Comparison of ENCODE assay signal across 15 cellular contexts in the genomic region with DNA sequence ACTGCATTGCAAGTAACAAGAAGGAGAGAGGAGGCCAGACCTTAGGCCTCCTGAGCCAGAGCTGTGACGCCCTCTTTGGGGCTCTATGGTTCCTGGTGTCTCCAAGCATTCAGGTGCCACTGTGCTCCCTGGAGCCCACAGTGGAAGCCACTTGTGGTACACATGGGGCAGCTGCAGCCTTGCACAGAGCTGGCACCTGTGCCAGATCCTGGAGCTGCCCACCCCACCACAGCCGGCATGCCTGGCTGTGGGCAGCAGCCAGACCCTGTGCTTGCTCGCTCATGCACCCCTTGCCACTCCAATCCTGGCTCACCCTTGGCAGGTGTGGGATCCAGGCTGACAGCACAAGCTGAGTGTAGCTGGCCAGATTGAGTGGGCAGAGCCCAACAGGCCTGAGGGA.
"Had no signal": no experiment of that assay in that cellular context is flagged by ENCODE, and none has a peak within 500 bp of the region (broad histone marks: within the 10 kb centered on the region; RNA-seq: fewer than 3 reads in every experiment).

No MANE protein-coding gene starts in this region.

- H3K27me3 Mint-ChIP-seq: stimulated activated naive B cell treated with anti-CD40 and anti-IgM and Interleukin-4, amounts not matched to agents 10 μg/mL and 1 μg/mL and 100 μg/mL, for 72 hours had no signal

- DNase-seq: colonic mucosa; dermis blood vessel endothelial cell; foreskin keratinocyte; left colon; mammary epithelial cell; naive thymus-derived CD8-positive, alpha-beta T cell; ovary; right lobe of liver; stimulated activated CD4-positive, alpha-beta T cell treated with anti-CD3 and anti-CD28 coated beads, Interleukin-15, amount 100 ng/mL, for 24 hours; stimulated activated CD4-positive, alpha-beta T cell treated with anti-CD3 and anti-CD28 coated beads, Interleukin-1b, Interleukin-23, amount 100 ng/mL, for 48 hours; stimulated activated CD4-positive, alpha-beta T cell treated with anti-CD3 and anti-CD28 coated beads, Interleukin-4, amount 100 ng/mL, for 24 hours; stimulated activated naive B cell treated with anti-CD40 and anti-IgM and Interleukin-4, amounts not matched to agents 10 μg/mL and 1 μg/mL and 100 μg/mL, for 72 hours had no signal

- H3K4me3 ChIP-seq: colonic mucosa, ovary, prostate gland, right lobe of liver, vagina had no signal

- H3K9me3 Mint-ChIP-seq: stimulated activated naive B cell treated with anti-CD40 and anti-IgM and Interleukin-4, amounts not matched to agents 10 μg/mL and 1 μg/mL and 100 μg/mL, for 72 hours; type B pancreatic cell had no signal

- H3K4me1 Mint-ChIP-seq: naive thymus-derived CD8-positive, alpha-beta T cell; stimulated activated naive B cell treated with anti-CD40 and anti-IgM and Interleukin-4, amounts not matched to agents 10 μg/mL and 1 μg/mL and 100 μg/mL, for 72 hours had no signal

- H3K27ac Mint-ChIP-seq: naive thymus-derived CD8-positive, alpha-beta T cell; stimulated activated naive B cell treated with anti-CD40 and anti-IgM and Interleukin-4, amounts not matched to agents 10 μg/mL and 1 μg/mL and 100 μg/mL, for 72 hours; type B pancreatic cell had no signal

- H3K27ac ChIP-seq: colonic mucosa, foreskin keratinocyte, ovary, prostate gland, right lobe of liver, vagina had no signal

- H3K27me3 ChIP-seq: colonic mucosa, foreskin keratinocyte, ovary, right lobe of liver, vagina had no signal

- H3K36me3 ChIP-seq: colonic mucosa, ovary, prostate gland, right lobe of liver, vagina had no signal

- H3K4me1 ChIP-seq: colonic mucosa, foreskin keratinocyte, prostate gland, right lobe of liver, vagina had no signal

- H3K9me3 ChIP-seq: colonic mucosa, ovary, prostate gland, right lobe of liver, vagina had no signal

- ATAC-seq: foreskin keratinocyte; left colon; naive thymus-derived CD8-positive, alpha-beta T cell; stimulated activated naive B cell treated with anti-CD40 and anti-IgM and Interleukin-4, amounts not matched to agents 10 μg/mL and 1 μg/mL and 100 μg/mL, for 72 hours had no signal

- H3K4me3 Mint-ChIP-seq: naive thymus-derived CD8-positive, alpha-beta T cell; stimulated activated naive B cell treated with anti-CD40 and anti-IgM and Interleukin-4, amounts not matched to agents 10 μg/mL and 1 μg/mL and 100 μg/mL, for 72 hours; type B pancreatic cell had no signal

- H3K36me3 Mint-ChIP-seq: naive thymus-derived CD8-positive, alpha-beta T cell; stimulated activated naive B cell treated with anti-CD40 and anti-IgM and Interleukin-4, amounts not matched to agents 10 μg/mL and 1 μg/mL and 100 μg/mL, for 72 hours; type B pancreatic cell had no signal
